In genomic region chr13:75366380-75367280, GRCh38 we compare ENCODE assay signal across 12 cellular contexts.
DNase-seq lines count a peak whose midpoint lies in the region; ATAC-seq, FAIRE-seq and TF ChIP-seq lines count a peak whose summit lies in the region.
"Had no signal": no experiment of that assay in that cellular context is flagged by ENCODE, and none has a peak within 500 bp of the region (broad histone marks: within the 10 kb centered on the region; RNA-seq: fewer than 3 reads in every experiment).

No MANE protein-coding gene starts in this region.

- peak overlapping the region in 2 of 3 donors; percentile 2 to 33 for H3K27ac Mint-ChIP-seq in CD4-positive, CD25-positive, alpha-beta regulatory T cell
- peak overlapping the region; percentile 66 for H3K27ac Mint-ChIP-seq in activated CD8-positive, alpha-beta T cell treated with anti-CD3 and anti-CD28 coated beads, Interleukin-2, amount 10 ng/mL, durations not matched to agents 7 days and 5 days
- no peak overlapping the region for H3K27ac Mint-ChIP-seq in osteocyte (ENCODE audit: unreplicated experiment)

- TF ChIP-seq CTCF in kidney (IDR thresholded peaks at IDR 0.05; ENCODE audit: borderline replicate concordance, extremely low read depth, insufficient read depth) (no peak), osteocyte (IDR thresholded peaks at IDR 0.05) (no peak)

- peaks cover 12 to 29% (median 15%) of the 10 kb centered on the region in 4 donors for H3K4me1 Mint-ChIP-seq in CD4-positive, CD25-positive, alpha-beta regulatory T cell
- H3K4me1 Mint-ChIP-seq in activated CD8-positive, alpha-beta T cell treated with anti-CD3 and anti-CD28 coated beads, Interleukin-2, amount 10 ng/mL, durations not matched to agents 7 days and 5 days (ENCODE audit: low read depth) = peaks cover 27% of the 10 kb centered on the region
- H3K4me1 Mint-ChIP-seq in osteocyte (ENCODE audit: unreplicated experiment) = peaks cover 34% of the 10 kb centered on the region

- H3K27me3 Mint-ChIP-seq in CD4-positive, CD25-positive, alpha-beta regulatory T cell = no peaks in the 10 kb centered on the region
- peaks cover 1% of the 10 kb centered on the region for H3K27me3 Mint-ChIP-seq in activated CD8-positive, alpha-beta T cell treated with anti-CD3 and anti-CD28 coated beads, Interleukin-2, amount 10 ng/mL, durations not matched to agents 7 days and 5 days (ENCODE audit: low read depth)
- no peaks in the 10 kb centered on the region for H3K27me3 Mint-ChIP-seq in osteocyte (ENCODE audit: unreplicated experiment)

- H3K36me3 ChIP-seq in CD4-positive, CD25-positive, alpha-beta regulatory T cell (ENCODE audit: control insufficient read depth, insufficient read depth, low read length) = no peaks in the 10 kb centered on the region
- no peaks in the 10 kb centered on the region for H3K36me3 ChIP-seq in kidney (ENCODE audit: control insufficient read depth in 1 of 2, insufficient read depth in 2 of 2, low read length in 2 of 2)
- H3K36me3 ChIP-seq: pancreas, thoracic aorta had no signal

- H3K9me3 Mint-ChIP-seq in CD4-positive, CD25-positive, alpha-beta regulatory T cell = no peaks in the 10 kb centered on the region
- H3K9me3 Mint-ChIP-seq in activated CD8-positive, alpha-beta T cell treated with anti-CD3 and anti-CD28 coated beads, Interleukin-2, amount 10 ng/mL, durations not matched to agents 7 days and 5 days (ENCODE audit: insufficient read depth) = no peaks in the 10 kb centered on the region
- H3K9me3 Mint-ChIP-seq in osteocyte (ENCODE audit: unreplicated experiment) = no peaks in the 10 kb centered on the region
- H3K9me3 Mint-ChIP-seq: IgD-negative memory B cell had no signal

- peak overlapping the region in 3 of 4 donors; percentile 52 to 68 (median 54) for H3K4me3 Mint-ChIP-seq in CD4-positive, CD25-positive, alpha-beta regulatory T cell
- peak overlapping the region; percentile 25 for H3K4me3 Mint-ChIP-seq in activated CD8-positive, alpha-beta T cell treated with anti-CD3 and anti-CD28 coated beads, Interleukin-2, amount 10 ng/mL, durations not matched to agents 7 days and 5 days
- no peak overlapping the region for H3K4me3 Mint-ChIP-seq in osteocyte (ENCODE audit: unreplicated experiment)
- H3K4me3 Mint-ChIP-seq: IgD-negative memory B cell had no signal

- CTCF ChIA-PET in activated CD8-positive, alpha-beta T cell treated with anti-CD3 and anti-CD28 coated beads, Interleukin-2, amount 10 ng/mL, durations not matched to agents 7 days and 5 days (lab: Charles Lee) = interaction anchor here (0.6 to 3.3 kb wide), 22 partner anchors 8 to 1604 kb away, joined by 3 to 28 read pairs (median 4); partner anchors contain the start of gene TBC1D4

- no peaks in the 10 kb centered on the region for H3K36me3 Mint-ChIP-seq in CD4-positive, CD25-positive, alpha-beta regulatory T cell
- H3K36me3 Mint-ChIP-seq in activated CD8-positive, alpha-beta T cell treated with anti-CD3 and anti-CD28 coated beads, Interleukin-2, amount 10 ng/mL, durations not matched to agents 7 days and 5 days (ENCODE audit: low read depth) = no peaks in the 10 kb centered on the region
- no peaks in the 10 kb centered on the region for H3K36me3 Mint-ChIP-seq in osteocyte (ENCODE audit: unreplicated experiment)
- H3K36me3 Mint-ChIP-seq: IgD-negative memory B cell had no signal

- intact Hi-C loops in kidney (cut with DNase I) = no loop called here

- H3K9ac ChIP-seq in kidney (ENCODE audit: low read length in 2 of 2) = peak overlapping the region in 1 of 2 donors; percentile 5

- peak overlapping the region; percentile 56 for H3K4me3 ChIP-seq in CD4-positive, CD25-positive, alpha-beta regulatory T cell (ENCODE audit: low read depth, low read length)
- peak overlapping the region in 1 of 2 donors; percentile 14 for H3K4me3 ChIP-seq in kidney (ENCODE audit: low read length in 2 of 2)
- H3K4me3 ChIP-seq: pancreas, thoracic aorta had no signal

- DNase-seq in CD4-positive, CD25-positive, alpha-beta regulatory T cell = peak in 1 of 3 donors; percentile 16
- DNase-seq in activated CD8-positive, alpha-beta T cell treated with anti-CD3 and anti-CD28 coated beads, Interleukin-2, amount 10 ng/mL, durations not matched to agents 7 days and 5 days = no peak
- no peak for DNase-seq in kidney
- DNase-seq in T-helper 9 cell = no peak
- no peak for DNase-seq in anterior cingulate cortex (lab: John Stamatoyannopoulos, UW)
- no peak for DNase-seq in osteocyte (ENCODE audit: extremely low spot score, unreplicated experiment)
- DNase-seq: NCI-H2081, pancreas had no signal

- peaks cover 5% of the 10 kb centered on the region for H3K4me1 ChIP-seq in CD4-positive, CD25-positive, alpha-beta regulatory T cell (ENCODE audit: control insufficient read depth, insufficient read depth, low read length, poor library complexity, severe bottlenecking)
- peaks cover 7 to 23% of the 10 kb centered on the region in 2 donors for H3K4me1 ChIP-seq in kidney (ENCODE audit: control insufficient read depth in 1 of 2, insufficient read depth in 1 of 2, low read depth in 1 of 2, low read length in 2 of 2)

- H3K27ac ChIP-seq in CD4-positive, CD25-positive, alpha-beta regulatory T cell (ENCODE audit: insufficient read depth, low read length, poor library complexity, severe bottlenecking) = no peak overlapping the region
- H3K27ac ChIP-seq in kidney (ENCODE audit: low read depth in 2 of 2, low read length in 2 of 2) = no peak overlapping the region
- H3K27ac ChIP-seq: pancreas, thoracic aorta, VCaP had no signal

- POLR2A ChIA-PET in activated CD8-positive, alpha-beta T cell treated with anti-CD3 and anti-CD28 coated beads, Interleukin-2, amount 10 ng/mL, durations not matched to agents 7 days and 5 days (lab: Charles Lee) = interaction anchor here (3.6 kb wide), 1 partner anchor 40 kb away, joined by 18 read pairs; no protein-coding TSS in a partner anchor

- peak; percentile 71 for FAIRE-seq in kidney (lab: Jason Lieb, UNC)

- no peaks in the 10 kb centered on the region for H3K9me3 ChIP-seq in CD4-positive, CD25-positive, alpha-beta regulatory T cell (ENCODE audit: control insufficient read depth in 2 of 2, low read length in 2 of 2)
- H3K9me3 ChIP-seq in kidney (ENCODE audit: control insufficient read depth in 1 of 2, low read length in 2 of 2) = no peaks in the 10 kb centered on the region
- H3K9me3 ChIP-seq: pancreas, thoracic aorta had no signal

- H3K27me3 ChIP-seq in CD4-positive, CD25-positive, alpha-beta regulatory T cell (ENCODE audit: control insufficient read depth, insufficient read depth, low read length) = no peaks in the 10 kb centered on the region
- H3K27me3 ChIP-seq: pancreas had no signal

- ATAC-seq in CD4-positive, CD25-positive, alpha-beta regulatory T cell (ENCODE audit: low read depth in 2 of 2) = no peak
- ATAC-seq in GM18517 (IDR thresholded peaks at IDR 0.05; ENCODE audit: unreplicated experiment) = peak; percentile 21
- no peak for ATAC-seq in activated CD8-positive, alpha-beta T cell treated with anti-CD3 and anti-CD28 coated beads, Interleukin-2, amount 10 ng/mL, durations not matched to agents 7 days and 5 days
